In genomic region chr1:83698644-83699043, GRCh38 we compare ENCODE assay signal across 29 cellular contexts.
"Had no signal": no experiment of that assay in that cellular context is flagged by ENCODE, and none has a peak within 500 bp of the region (broad histone marks: within the 10 kb centered on the region; RNA-seq: fewer than 3 reads in every experiment).

No MANE protein-coding gene starts in this region.

- H3K27ac ChIP-seq: ascending aorta, breast epithelium, cardiac muscle cell, colonic mucosa, dorsolateral prefrontal cortex, heart left ventricle had no signal

- H3K9me3 ChIP-seq: ascending aorta, breast epithelium, colonic mucosa had no signal

- DNase-seq: activated CD4-positive, alpha-beta memory T cell treated with anti-CD3 and anti-CD28 coated beads for 36 hours; activated CD4-positive, alpha-beta T cell treated with anti-CD3 and anti-CD28 coated beads for 36 hours; activated CD4-positive, alpha-beta T cell treated with anti-CD3 and anti-CD28 coated beads, Interleukin-2, amount 10 ng/mL, durations not matched to agents 24 days and 14 days; activated CD4-positive, CD25-positive, alpha-beta regulatory T cell; activated CD4-positive, CD25-positive, alpha-beta regulatory T cell treated with anti-CD3 and anti-CD28 coated beads, Interleukin-2, amount 50 U/mL, for 72 hours; activated CD8-positive, alpha-beta memory T cell treated with anti-CD3 and anti-CD28 coated beads, Interleukin-2, amount 10 ng/mL, durations not matched to agents 7 days and 5 days; activated CD8-positive, alpha-beta memory T cell treated with anti-CD3 and anti-CD28 coated beads, Interleukin-2, amount 50 U/mL, for 4 hours; activated CD8-positive, alpha-beta T cell treated with anti-CD3 and anti-CD28 coated beads, Interleukin-2, amount 10 ng/mL, durations not matched to agents 7 days and 5 days; activated effector memory CD4-positive, alpha-beta T cell treated with anti-CD3 and anti-CD28 coated beads, Interleukin-2, amount 50 U/mL, for 16 hours; activated naive CD4-positive, alpha-beta T cell; activated naive CD4-positive, alpha-beta T cell treated with anti-CD3 and anti-CD28 coated beads, Interleukin-2, amount 10 ng/mL, durations not matched to agents 7 days and 5 days; activated naive CD8-positive, alpha-beta T cell treated with anti-CD3 and anti-CD28 coated beads, Interleukin-2, amount 10 ng/mL, durations not matched to agents 7 days and 5 days; activated T-cell treated with anti-CD3 and anti-CD28 coated beads, Interleukin-2, amount 50 U/mL, for 1 hour; activated T-cell treated with anti-CD3 and anti-CD28 coated beads, Interleukin-2, amount 50 U/mL, for 48 hours; central memory CD4-positive, alpha-beta T cell; cerebellar nuclear complex; colonic mucosa; dorsolateral prefrontal cortex; effector memory CD4-positive, alpha-beta T cell; endodermal cell; foreskin fibroblast; heart left ventricle; T-helper 17 cell; T1000 had no signal

- H3K27me3 ChIP-seq: ascending aorta, breast epithelium, cardiac muscle cell, colonic mucosa, heart left ventricle had no signal

- ATAC-seq: activated CD4-positive, alpha-beta T cell treated with anti-CD3 and anti-CD28 coated beads for 36 hours; activated CD8-positive, alpha-beta memory T cell treated with anti-CD3 and anti-CD28 coated beads, Interleukin-2, amount 10 ng/mL, durations not matched to agents 7 days and 5 days; activated CD8-positive, alpha-beta T cell treated with anti-CD3 and anti-CD28 coated beads, Interleukin-2, amount 10 ng/mL, durations not matched to agents 7 days and 5 days; activated naive CD4-positive, alpha-beta T cell treated with anti-CD3 and anti-CD28 coated beads, Interleukin-2, amount 50 U/mL, for 72 hours; esophagus mucosa; heart left ventricle; T-helper 17 cell had no signal

- H3K4me3 ChIP-seq: ascending aorta, breast epithelium, cardiac muscle cell, colonic mucosa, dorsolateral prefrontal cortex, heart left ventricle had no signal

- H3K36me3 ChIP-seq: ascending aorta, breast epithelium, cardiac muscle cell, colonic mucosa, heart left ventricle had no signal
